In genomic region chr3:50319872-50320625, GRCh38 we compare ENCODE assay signal across 8 cellular contexts. TPM values are rescaled to one million over a fixed set of nuclear protein-coding genes. Genes with fewer than 3 reads are reported as not detected.
A peak's percentile ranks its signal among the peaks of the same experiment; 100 is the strongest.
DNase-seq lines count a peak whose midpoint lies in the region; ATAC-seq and TF ChIP-seq lines count a peak whose summit lies in the region.

No MANE protein-coding gene starts in this region.

- H3K27ac ChIP-seq in GM23338 (ENCODE audit: low read depth) (peak overlapping the region; percentile 100), right atrium auricular region (peak overlapping the region; percentile 93), skeletal muscle tissue (ENCODE audit: low read depth, low read length) (peak overlapping the region; percentile 97)

- peak in 1 of 2 experiments; percentile 27; a peak in 2 of 4 replicates for TF ChIP-seq CTCF in GM23338 (conservative IDR thresholded peaks at IDR 0.05; ENCODE audit: low read depth in 2 of 2)
- TF ChIP-seq CTCF in right atrium auricular region (IDR thresholded peaks at IDR 0.05), result no peak

- H3K9me2 ChIP-seq in GM23338 (ENCODE audit: insufficient read depth), result no peaks in the 10 kb centered on the region

- H3K36me3 ChIP-seq in GM23338 (ENCODE audit: insufficient read depth) (peaks cover 8% of the 10 kb centered on the region), right atrium auricular region (peaks cover 26% of the 10 kb centered on the region), skeletal muscle tissue (ENCODE audit: control insufficient read depth in 3 of 3, insufficient read depth in 3 of 3, low read length in 3 of 3) (peaks cover 29 to 35% (median 31%) of the 10 kb centered on the region in 3 donors)

- H3K9me3 Mint-ChIP-seq in GM23338, result no peaks in the 10 kb centered on the region
- no peaks in the 10 kb centered on the region for H3K9me3 Mint-ChIP-seq in activated CD4-positive, alpha-beta memory T cell treated with anti-CD3 and anti-CD28 coated beads for 36 hours

- 0 out of 2 replicates have a peak overlapping the region, but pooled peaks have one; percentile 82 for H3K27ac Mint-ChIP-seq in GM23338
- no peak overlapping the region for H3K27ac Mint-ChIP-seq in activated CD4-positive, alpha-beta memory T cell treated with anti-CD3 and anti-CD28 coated beads for 36 hours

- peaks cover 26% of the 10 kb centered on the region for H3K79me2 ChIP-seq in GM23338 (replicated peaks; ENCODE audit: insufficient read depth)

- H3K9me3 ChIP-seq in right atrium auricular region (no peaks in the 10 kb centered on the region), skeletal muscle tissue (ENCODE audit: control insufficient read depth in 3 of 3, low read length in 3 of 3) (no peaks in the 10 kb centered on the region)

- peak overlapping the region; percentile 96 to 99 (median 98) for H3K9ac ChIP-seq in skeletal muscle tissue (ENCODE audit: low read depth in 1 of 3, low read length in 3 of 3)

- peaks cover 43% of the 10 kb centered on the region for H3K4me1 Mint-ChIP-seq in GM23338
- peaks cover 33% of the 10 kb centered on the region for H3K4me1 Mint-ChIP-seq in activated CD4-positive, alpha-beta memory T cell treated with anti-CD3 and anti-CD28 coated beads for 36 hours (ENCODE audit: low read depth)

- H4K20me1 ChIP-seq in GM23338 (replicated peaks; ENCODE audit: insufficient read depth), result peaks cover 5% of the 10 kb centered on the region; the same call in 1 of the 2 replicates

- H2AFZ ChIP-seq in GM23338, result no peak overlapping the region

- H3K27me3 ChIP-seq in GM23338 (ENCODE audit: insufficient read depth) (no peaks in the 10 kb centered on the region), right atrium auricular region (no peaks in the 10 kb centered on the region), skeletal muscle tissue (ENCODE audit: control insufficient read depth in 3 of 3, insufficient read depth in 3 of 3, low read length in 3 of 3) (no peaks in the 10 kb centered on the region)

- H3K4me1 ChIP-seq in GM23338 (ENCODE audit: insufficient read depth) (peaks cover 15% of the 10 kb centered on the region), right atrium auricular region (peaks cover 0 to 77% of the 10 kb centered on the region in 2 donors), skeletal muscle tissue (ENCODE audit: control insufficient read depth in 3 of 3, insufficient read depth in 3 of 3, low read length in 3 of 3) (peaks cover 55 to 73% (median 69%) of the 10 kb centered on the region in 3 donors)

- peak overlapping the region; percentile 99 for H3K4me2 ChIP-seq in GM23338

- peaks cover 56% of the 10 kb centered on the region for H3K36me3 Mint-ChIP-seq in GM23338 (ENCODE audit: low read depth)
- H3K36me3 Mint-ChIP-seq in activated CD4-positive, alpha-beta memory T cell treated with anti-CD3 and anti-CD28 coated beads for 36 hours, result no peaks in the 10 kb centered on the region

- peak overlapping the region; percentile 97 for H3K4me3 ChIP-seq in GM23338
- peak overlapping the region; percentile 52 to 70 for H3K4me3 ChIP-seq in right atrium auricular region
- peak overlapping the region; percentile 91 to 98 (median 92) for H3K4me3 ChIP-seq in skeletal muscle tissue (ENCODE audit: low read length in 3 of 3)

- ATAC-seq in GM23338 (no peak), GM21723 (IDR thresholded peaks at IDR 0.05; ENCODE audit: unreplicated experiment) (no peak)

- POLR2A ChIA-PET in activated CD4-positive, alpha-beta memory T cell treated with anti-CD3 and anti-CD28 coated beads for 36 hours (lab: Charles Lee), result interaction anchor here (2.4 kb wide), 1 partner anchor 16 kb away, joined by 7 read pairs; no protein-coding TSS in a partner anchor

- intact Hi-C loops in activated CD4-positive, alpha-beta memory T cell treated with anti-CD3 and anti-CD28 coated beads for 36 hours (cut with micrococcal nuclease), result no loop called here

- CTCF ChIA-PET in activated CD4-positive, alpha-beta memory T cell treated with anti-CD3 and anti-CD28 coated beads for 36 hours (lab: Charles Lee), result interaction anchor here (1.0 to 2.2 kb wide), 3 partner anchors 21 to 73 kb away, joined by 3 to 16 read pairs (median 3); partner anchors contain the start of genes HYAL3 and NAA80

- H3F3A ChIP-seq in GM23338 (replicated peaks; ENCODE audit: low read depth), result peaks cover 20% of the 10 kb centered on the region; the same call in 1 of the 2 replicates

- peak overlapping the region; percentile 86 for H3K4me3 Mint-ChIP-seq in GM23338
- peak overlapping the region; percentile 78 for H3K4me3 Mint-ChIP-seq in activated CD4-positive, alpha-beta memory T cell treated with anti-CD3 and anti-CD28 coated beads for 36 hours

- H3K27me3 Mint-ChIP-seq in GM23338 (ENCODE audit: insufficient read depth, low read depth, poor library complexity), result peaks cover 15% of the 10 kb centered on the region
- no peaks in the 10 kb centered on the region for H3K27me3 Mint-ChIP-seq in activated CD4-positive, alpha-beta memory T cell treated with anti-CD3 and anti-CD28 coated beads for 36 hours

- DNase-seq in GM23338 (ENCODE audit: low spot score), result no peak
- DNase-seq in activated CD4-positive, alpha-beta memory T cell treated with anti-CD3 and anti-CD28 coated beads for 36 hours, result no peak
- no peak for DNase-seq in right atrium auricular region (ENCODE audit: low spot score)
- no peak for DNase-seq in effector CD8-positive, alpha-beta T cell (lab: John Stamatoyannopoulos, UW)
- no peak for DNase-seq in CD1c-positive myeloid dendritic cell (ENCODE audit: extremely low spot score)
- no peak for DNase-seq in inferior parietal cortex (ENCODE audit: extremely low spot score)

TF ChIP-seq in GM23338, 12 proteins besides CTCF, POLR2A, EP300 and RAD21 (continues in another document):
- TF ChIP-seq CREB1 (CRISPR knock-in tag; IDR thresholded peaks at IDR 0.05; ENCODE audit: low read depth), result no peak
- TF ChIP-seq NANOG (IDR thresholded peaks at IDR 0.05; ENCODE audit: borderline replicate concordance), result no peak
- no peak for TF ChIP-seq STAT1 (IDR thresholded peaks at IDR 0.05; ENCODE audit: unreplicated experiment)
- TF ChIP-seq EZH2 (IDR thresholded peaks at IDR 0.05; ENCODE audit: low read depth, unreplicated experiment), result no peak
- no peak for TF ChIP-seq ZNF114 (CRISPR knock-in tag; IDR thresholded peaks at IDR 0.05)
- TF ChIP-seq ZNF331 (CRISPR knock-in tag; IDR thresholded peaks at IDR 0.05; ENCODE audit: low read depth), result no peak

RNA-seq across cellular contexts. Expression of gene HYAL2, which starts 2.5 kb away (rescaled TPM):
- total RNA-seq in GM23338 (2014; rRNA removed; shearing (Covaris generic)), result 74.3 and 77.8 TPM in 2 replicates
- polyA plus RNA-seq in GM23338 (2016; fragmentation: Nextera tagmentation; extraction: Ambion mirVana), result 28.9 and 30.0 TPM in 2 replicates
- total RNA-seq in activated CD4-positive, alpha-beta memory T cell treated with anti-CD3 and anti-CD28 coated beads for 36 hours, result 1 to 10 TPM; 4.8 to 5.7 TPM
- total RNA-seq in right atrium auricular region (100 to 1,000 TPM; 129 to 198 TPM), skeletal muscle tissue (43.8 TPM)

RNA-seq across cellular contexts. Expression of gene TUSC2, which starts 8.0 kb away (rescaled TPM):
- total RNA-seq in GM23338 (2014; rRNA removed; shearing (Covaris generic)), result 32.2 and 41.6 TPM in 2 replicates
- 71.0 and 81.5 TPM in 2 replicates for polyA plus RNA-seq in GM23338 (2016; fragmentation: Nextera tagmentation; extraction: Ambion mirVana)
- 10 to 100 TPM; 18.7 to 19.7 TPM for total RNA-seq in activated CD4-positive, alpha-beta memory T cell treated with anti-CD3 and anti-CD28 coated beads for 36 hours
- total RNA-seq in right atrium auricular region (10 to 100 TPM; 23.4 to 29.6 TPM), skeletal muscle tissue (7.8 TPM)

RNA-seq across cellular contexts. Expression of gene HYAL1, which starts 16.7 kb away (rescaled TPM):
- total RNA-seq in GM23338 (2014; rRNA removed; shearing (Covaris generic)), result 2.8 and 5.0 TPM in 2 replicates
- 1.7 and 2.1 TPM in 2 replicates for polyA plus RNA-seq in GM23338 (2016; fragmentation: Nextera tagmentation; extraction: Ambion mirVana)
- under 1 TPM in 1 of 2 experiments, not detected in 1; 0.14 TPM for total RNA-seq in activated CD4-positive, alpha-beta memory T cell treated with anti-CD3 and anti-CD28 coated beads for 36 hours
- total RNA-seq in right atrium auricular region, result 10 to 100 TPM; 38.1 to 40.8 TPM
- total RNA-seq in skeletal muscle tissue, result 2.6 TPM

RNA-seq across cellular contexts. Expression of gene RASSF1, which starts 20.6 kb away (rescaled TPM):
- 12.8 and 15.7 TPM in 2 replicates for total RNA-seq in GM23338 (2014; rRNA removed; shearing (Covaris generic))
- polyA plus RNA-seq in GM23338 (2016; fragmentation: Nextera tagmentation; extraction: Ambion mirVana), result 9.6 TPM in 2 replicates
- total RNA-seq in activated CD4-positive, alpha-beta memory T cell treated with anti-CD3 and anti-CD28 coated beads for 36 hours, result 10 to 100 TPM; 48.8 to 52.6 TPM
- total RNA-seq in right atrium auricular region (10 to 100 TPM; 18.6 to 25.9 TPM), skeletal muscle tissue (17.7 TPM)

RNA-seq across cellular contexts. Expression of gene HYAL3, which starts 20.8 kb away (rescaled TPM):
- total RNA-seq in GM23338 (2014; rRNA removed; shearing (Covaris generic)), result 2.5 and 7.1 TPM in 2 replicates
- polyA plus RNA-seq in GM23338 (2016; fragmentation: Nextera tagmentation; extraction: Ambion mirVana), result 2.4 and 3.7 TPM in 2 replicates
- total RNA-seq in activated CD4-positive, alpha-beta memory T cell treated with anti-CD3 and anti-CD28 coated beads for 36 hours, result 1 to 10 TPM; 2.5 to 4.0 TPM
- total RNA-seq in right atrium auricular region, result 1 to 10 TPM in 1 of 2 donors, under 1 TPM in 1; 0.74 to 3.5 TPM
- 3.7 TPM for total RNA-seq in skeletal muscle tissue
